ENCODE assay signal across 1 cellular context in genomic region chr9:38011991-38012390, GRCh38.
TF ChIP-seq lines count a peak whose summit lies in the region.

No MANE protein-coding gene starts in this region.

TF ChIP-seq in HEK293, 187 proteins besides CTCF, POLR2A, EP300 and RAD21:
- no peak for TF ChIP-seq ZNF585B (tag by site-specific recombination; IDR thresholded peaks at IDR 0.05)
- no peak for TF ChIP-seq ZEB2 (tag by site-specific recombination; IDR thresholded peaks at IDR 0.05)
- TF ChIP-seq, protein P1, sequence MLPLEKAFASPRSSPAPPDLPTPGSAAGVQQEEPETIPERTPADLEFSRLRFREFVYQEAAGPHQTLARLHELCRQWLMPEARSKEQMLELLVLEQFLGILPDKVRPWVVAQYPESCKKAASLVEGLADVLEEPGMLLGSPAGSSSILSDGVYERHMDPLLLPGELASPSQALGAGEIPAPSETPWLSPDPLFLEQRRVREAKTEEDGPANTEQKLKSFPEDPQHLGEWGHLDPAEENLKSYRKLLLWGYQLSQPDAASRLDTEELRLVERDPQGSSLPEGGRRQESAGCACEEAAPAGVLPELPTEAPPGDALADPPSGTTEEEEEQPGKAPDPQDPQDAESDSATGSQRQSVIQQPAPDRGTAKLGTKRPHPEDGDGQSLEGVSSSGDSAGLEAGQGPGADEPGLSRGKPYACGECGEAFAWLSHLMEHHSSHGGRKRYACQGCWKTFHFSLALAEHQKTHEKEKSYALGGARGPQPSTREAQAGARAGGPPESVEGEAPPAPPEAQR (tag by site-specific recombination; IDR thresholded peaks at IDR 0.05), result no peak
- TF ChIP-seq ZIC2 (tag by site-specific recombination; IDR thresholded peaks at IDR 0.05), result peak; percentile 12; the same call in 1 of the 2 replicates
- TF ChIP-seq FEZF1 (tag by site-specific recombination; IDR thresholded peaks at IDR 0.05), result no peak
TF ChIP-seq in HEK293: peak in this region for 1.
